In genomic region chr18:12895016-12895415, GRCh38 we compare ENCODE assay signal across 26 cellular contexts.
"Had no signal": no experiment of that assay in that cellular context is flagged by ENCODE, and none has a peak within 500 bp of the region (broad histone marks: within the 10 kb centered on the region; RNA-seq: fewer than 3 reads in every experiment).

No MANE protein-coding gene starts in this region.

- DNase-seq: activated CD4-positive, alpha-beta T cell treated with anti-CD3 and anti-CD28 coated beads, Interleukin-2, amount 50 U/mL, for 1 hour; activated CD4-positive, CD25-positive, alpha-beta regulatory T cell; activated CD8-positive, alpha-beta memory T cell treated with anti-CD3 and anti-CD28 coated beads, Interleukin-2, amount 10 ng/mL, durations not matched to agents 7 days and 5 days; activated effector memory CD4-positive, alpha-beta T cell treated with Interleukin-2 at 50 U/mL for 16 hours; activated naive CD4-positive, alpha-beta T cell treated with Interleukin-2 at 50 U/mL for 16 hours; activated naive CD8-positive, alpha-beta T cell treated with anti-CD3 and anti-CD28 coated beads, Interleukin-2, amount 10 ng/mL, durations not matched to agents 7 days and 5 days; activated T-cell treated with anti-CD3 and anti-CD28 coated beads, Interleukin-2, amount 50 U/mL, for 24 hours; MG63; MV-4-11; NCI-H1092 treated with DMSO at 0.1 percent for 48 hours; NCI-H1417 treated with DMSO at 0.1 percent for 48 hours; NCI-H1694; NCI-H2029; NCI-H2107; NCI-H510A treated with DMSO at 0.1 percent for 48 hours; NCI-H69; Peyer's patch; Right ventricle myocardium superior; SJCRH30; SK-N-SH; T-helper 1 cell had no signal

- H3K36me3 ChIP-seq: MG63, Peyer's patch, SJCRH30 had no signal

- H3K27me3 Mint-ChIP-seq: central memory CD8-positive, alpha-beta T cell had no signal

- H3K9me3 Mint-ChIP-seq: activated naive CD8-positive, alpha-beta T cell treated with anti-CD3 and anti-CD28 coated beads, Interleukin-2, amount 10 ng/mL, durations not matched to agents 7 days and 5 days; activated T-cell treated with anti-CD3 and anti-CD28 coated beads, Interleukin-2, amount 50 U/mL, for 24 hours; central memory CD8-positive, alpha-beta T cell had no signal

- H3K4me1 Mint-ChIP-seq: brain had no signal

- H3K4me3 Mint-ChIP-seq: activated CD8-positive, alpha-beta memory T cell treated with anti-CD3 and anti-CD28 coated beads, Interleukin-2, amount 10 ng/mL, durations not matched to agents 7 days and 5 days; activated naive CD8-positive, alpha-beta T cell treated with anti-CD3 and anti-CD28 coated beads, Interleukin-2, amount 10 ng/mL, durations not matched to agents 7 days and 5 days; activated T-cell treated with anti-CD3 and anti-CD28 coated beads, Interleukin-2, amount 50 U/mL, for 24 hours; activated T-helper 1 cell treated with anti-CD3 and anti-CD28 coated beads, Interleukin-12 subunit alpha, Interleukin-12 subunit beta, Interleukin-2, Interleukin-4 antibody, amounts not matched to agents 30 ng/mL and 10 ng/mL and 1 ng/mL, durations not matched to agents 14 hours and 24 hours and 36 hours; brain; central memory CD8-positive, alpha-beta T cell had no signal

- H3K27ac Mint-ChIP-seq: activated CD8-positive, alpha-beta memory T cell treated with anti-CD3 and anti-CD28 coated beads, Interleukin-2, amount 10 ng/mL, durations not matched to agents 7 days and 5 days; activated naive CD8-positive, alpha-beta T cell treated with anti-CD3 and anti-CD28 coated beads, Interleukin-2, amount 10 ng/mL, durations not matched to agents 7 days and 5 days; activated T-cell treated with anti-CD3 and anti-CD28 coated beads, Interleukin-2, amount 50 U/mL, for 24 hours; activated T-helper 1 cell treated with anti-CD3 and anti-CD28 coated beads, Interleukin-12 subunit alpha, Interleukin-12 subunit beta, Interleukin-2, Interleukin-4 antibody, amounts not matched to agents 30 ng/mL and 10 ng/mL and 1 ng/mL, durations not matched to agents 14 hours and 24 hours and 36 hours; brain had no signal

- H3K4me1 ChIP-seq: SJCRH30 had no signal

- H3K9me3 ChIP-seq: MG63, Peyer's patch, SJCRH30, SK-N-SH had no signal

- H3K36me3 Mint-ChIP-seq: activated naive CD8-positive, alpha-beta T cell treated with anti-CD3 and anti-CD28 coated beads, Interleukin-2, amount 10 ng/mL, durations not matched to agents 7 days and 5 days; brain had no signal

- H3K4me3 ChIP-seq: MG63, Peyer's patch, SJCRH30 had no signal

- H3K27ac ChIP-seq: Peyer's patch, RWPE1, SJCRH30, VCaP had no signal

- ATAC-seq: activated CD8-positive, alpha-beta memory T cell treated with anti-CD3 and anti-CD28 coated beads, Interleukin-2, amount 10 ng/mL, durations not matched to agents 7 days and 5 days had no signal

- H3K27me3 ChIP-seq: MG63, SJCRH30 had no signal
